Comparison of ENCODE assay signal across 1 cellular context in the genomic region with DNA sequence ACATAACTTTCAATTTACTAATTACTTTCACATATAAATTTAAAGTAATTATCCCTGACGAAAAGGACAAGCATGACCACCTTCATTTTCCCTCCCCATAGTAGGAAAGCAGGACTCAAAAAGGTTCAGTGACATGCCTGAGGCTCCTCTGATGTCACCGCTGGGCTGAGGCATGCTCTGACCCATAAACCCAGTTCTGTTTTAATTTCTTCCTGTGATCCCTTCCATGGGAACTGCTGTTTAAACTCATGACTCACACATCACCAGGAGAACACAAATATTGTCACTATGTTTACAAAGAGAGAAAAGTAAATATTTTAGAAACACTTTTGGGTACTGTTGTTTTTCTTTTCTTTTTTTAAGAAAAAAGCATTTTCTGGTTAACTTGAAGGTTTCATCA.
TF ChIP-seq lines count a peak whose summit lies in the region.

No MANE protein-coding gene starts in this region.

TF ChIP-seq in HepG2, 621 proteins besides CTCF, POLR2A, EP300 and RAD21 (continues in another document):
- no peak for TF ChIP-seq MIXL1 (CRISPR knock-in tag; IDR thresholded peaks at IDR 0.05)
- no peak; the same call in 1 of the 2 replicates for TF ChIP-seq NR2F6 (IDR thresholded peaks at IDR 0.05)
- 0 out of 2 replicates have a peak, but pooled peaks have one; percentile 13 for TF ChIP-seq NR2F6 (CRISPR knock-in tag; IDR thresholded peaks at IDR 0.05)
- TF ChIP-seq IRF2 (CRISPR knock-in tag; IDR thresholded peaks at IDR 0.05), result peak; percentile 36; the same call in 1 of the 2 replicates
- TF ChIP-seq, protein P1, sequence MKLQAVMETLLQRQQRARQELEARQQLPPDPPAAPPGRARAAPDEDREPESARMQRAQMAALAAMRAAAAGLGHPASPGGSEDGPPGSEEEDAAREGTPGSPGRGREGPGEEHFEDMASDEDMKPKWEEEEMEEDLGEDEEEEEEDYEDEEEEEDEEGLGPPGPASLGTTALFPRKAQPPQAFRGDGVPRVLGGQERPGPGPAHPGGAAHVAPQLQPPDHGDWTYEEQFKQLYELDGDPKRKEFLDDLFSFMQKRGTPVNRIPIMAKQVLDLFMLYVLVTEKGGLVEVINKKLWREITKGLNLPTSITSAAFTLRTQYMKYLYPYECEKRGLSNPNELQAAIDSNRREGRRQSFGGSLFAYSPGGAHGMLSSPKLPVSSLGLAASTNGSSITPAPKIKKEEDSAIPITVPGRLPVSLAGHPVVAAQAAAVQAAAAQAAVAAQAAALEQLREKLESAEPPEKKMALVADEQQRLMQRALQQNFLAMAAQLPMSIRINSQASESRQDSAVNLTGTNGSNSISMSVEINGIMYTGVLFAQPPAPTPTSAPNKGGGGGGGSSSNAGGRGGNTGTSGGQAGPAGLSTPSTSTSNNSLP (IDR thresholded peaks at IDR 0.05; ENCODE audit: low read depth, low read length), result peak; percentile 88
- TF ChIP-seq ETV6 (CRISPR knock-in tag; conservative IDR thresholded peaks at IDR 0.05), result no peak
- no peak for TF ChIP-seq KLF9 (CRISPR knock-in tag; IDR thresholded peaks at IDR 0.05; ENCODE audit: low read depth)
- TF ChIP-seq GTF3A (CRISPR knock-in tag; conservative IDR thresholded peaks at IDR 0.05), result no peak
- TF ChIP-seq ZNF501 (CRISPR knock-in tag; IDR thresholded peaks at IDR 0.05), result no peak
- TF ChIP-seq EEA1 (CRISPR knock-in tag; IDR thresholded peaks at IDR 0.05; ENCODE audit: borderline replicate concordance), result no peak
- TF ChIP-seq, protein P2, sequence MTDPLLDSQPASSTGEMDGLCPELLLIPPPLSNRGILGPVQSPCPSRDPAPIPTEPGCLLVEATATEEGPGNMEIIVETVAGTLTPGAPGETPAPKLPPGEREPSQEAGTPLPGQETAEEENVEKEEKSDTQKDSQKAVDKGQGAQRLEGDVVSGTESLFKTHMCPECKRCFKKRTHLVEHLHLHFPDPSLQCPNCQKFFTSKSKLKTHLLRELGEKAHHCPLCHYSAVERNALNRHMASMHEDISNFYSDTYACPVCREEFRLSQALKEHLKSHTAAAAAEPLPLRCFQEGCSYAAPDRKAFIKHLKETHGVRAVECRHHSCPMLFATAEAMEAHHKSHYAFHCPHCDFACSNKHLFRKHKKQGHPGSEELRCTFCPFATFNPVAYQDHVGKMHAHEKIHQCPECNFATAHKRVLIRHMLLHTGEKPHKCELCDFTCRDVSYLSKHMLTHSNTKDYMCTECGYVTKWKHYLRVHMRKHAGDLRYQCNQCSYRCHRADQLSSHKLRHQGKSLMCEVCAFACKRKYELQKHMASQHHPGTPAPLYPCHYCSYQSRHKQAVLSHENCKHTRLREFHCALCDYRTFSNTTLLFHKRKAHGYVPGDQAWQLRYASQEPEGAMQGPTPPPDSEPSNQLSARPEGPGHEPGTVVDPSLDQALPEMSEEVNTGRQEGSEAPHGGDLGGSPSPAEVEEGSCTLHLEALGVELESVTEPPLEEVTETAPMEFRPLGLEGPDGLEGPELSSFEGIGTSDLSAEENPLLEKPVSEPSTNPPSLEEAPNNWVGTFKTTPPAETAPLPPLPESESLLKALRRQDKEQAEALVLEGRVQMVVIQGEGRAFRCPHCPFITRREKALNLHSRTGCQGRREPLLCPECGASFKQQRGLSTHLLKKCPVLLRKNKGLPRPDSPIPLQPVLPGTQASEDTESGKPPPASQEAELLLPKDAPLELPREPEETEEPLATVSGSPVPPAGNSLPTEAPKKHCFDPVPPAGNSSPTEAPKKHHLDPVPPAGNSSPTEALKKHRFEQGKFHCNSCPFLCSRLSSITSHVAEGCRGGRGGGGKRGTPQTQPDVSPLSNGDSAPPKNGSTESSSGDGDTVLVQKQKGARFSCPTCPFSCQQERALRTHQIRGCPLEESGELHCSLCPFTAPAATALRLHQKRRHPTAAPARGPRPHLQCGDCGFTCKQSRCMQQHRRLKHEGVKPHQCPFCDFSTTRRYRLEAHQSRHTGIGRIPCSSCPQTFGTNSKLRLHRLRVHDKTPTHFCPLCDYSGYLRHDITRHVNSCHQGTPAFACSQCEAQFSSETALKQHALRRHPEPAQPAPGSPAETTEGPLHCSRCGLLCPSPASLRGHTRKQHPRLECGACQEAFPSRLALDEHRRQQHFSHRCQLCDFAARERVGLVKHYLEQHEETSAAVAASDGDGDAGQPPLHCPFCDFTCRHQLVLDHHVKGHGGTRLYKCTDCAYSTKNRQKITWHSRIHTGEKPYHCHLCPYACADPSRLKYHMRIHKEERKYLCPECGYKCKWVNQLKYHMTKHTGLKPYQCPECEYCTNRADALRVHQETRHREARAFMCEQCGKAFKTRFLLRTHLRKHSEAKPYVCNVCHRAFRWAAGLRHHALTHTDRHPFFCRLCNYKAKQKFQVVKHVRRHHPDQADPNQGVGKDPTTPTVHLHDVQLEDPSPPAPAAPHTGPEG (CRISPR knock-in tag; IDR thresholded peaks at IDR 0.05), result no peak
- TF ChIP-seq ZNF354B (CRISPR knock-in tag; IDR thresholded peaks at IDR 0.05), result no peak
- TF ChIP-seq SRSF1 (optimal IDR thresholded peaks at IDR 0.05; ENCODE audit: low read depth, low read length), result no peak
- TF ChIP-seq HMG20A (CRISPR knock-in tag; IDR thresholded peaks at IDR 0.05; ENCODE audit: borderline replicate concordance), result peak; percentile 87; the same call in 1 of the 2 replicates
- TF ChIP-seq, protein P3, sequence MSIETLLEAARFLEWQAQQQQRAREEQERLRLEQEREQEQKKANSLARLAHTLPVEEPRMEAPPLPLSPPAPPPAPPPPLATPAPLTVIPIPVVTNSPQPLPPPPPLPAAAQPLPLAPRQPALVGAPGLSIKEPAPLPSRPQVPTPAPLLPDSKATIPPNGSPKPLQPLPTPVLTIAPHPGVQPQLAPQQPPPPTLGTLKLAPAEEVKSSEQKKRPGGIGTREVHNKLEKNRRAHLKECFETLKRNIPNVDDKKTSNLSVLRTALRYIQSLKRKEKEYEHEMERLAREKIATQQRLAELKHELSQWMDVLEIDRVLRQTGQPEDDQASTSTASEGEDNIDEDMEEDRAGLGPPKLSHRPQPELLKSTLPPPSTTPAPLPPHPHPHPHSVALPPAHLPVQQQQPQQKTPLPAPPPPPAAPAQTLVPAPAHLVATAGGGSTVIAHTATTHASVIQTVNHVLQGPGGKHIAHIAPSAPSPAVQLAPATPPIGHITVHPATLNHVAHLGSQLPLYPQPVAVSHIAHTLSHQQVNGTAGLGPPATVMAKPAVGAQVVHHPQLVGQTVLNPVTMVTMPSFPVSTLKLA (IDR thresholded peaks at IDR 0.05), result no peak
- TF ChIP-seq NRL (CRISPR knock-in tag; IDR thresholded peaks at IDR 0.05; ENCODE audit: borderline replicate concordance), result no peak
- peak; percentile 75; the same call in 1 of the 2 replicates for TF ChIP-seq RXRB (CRISPR knock-in tag; IDR thresholded peaks at IDR 0.05; ENCODE audit: borderline replicate concordance)
- TF ChIP-seq SOX13 (IDR thresholded peaks at IDR 0.05), result no peak
- TF ChIP-seq SOX13 (CRISPR knock-in tag; conservative IDR thresholded peaks at IDR 0.05 in 1 of 2, IDR thresholded peaks at IDR 0.05 in 1 of 2), result peak in 1 of 2 experiments; percentile 70; a peak in 1 of 4 replicates
- no peak for TF ChIP-seq U2AF1 (optimal IDR thresholded peaks at IDR 0.05; ENCODE audit: low read depth, low read length)
- TF ChIP-seq NONO (IDR thresholded peaks at IDR 0.05), result no peak
- no peak for TF ChIP-seq NONO (CRISPR knock-in tag; conservative IDR thresholded peaks at IDR 0.05)
- TF ChIP-seq, protein P4, sequence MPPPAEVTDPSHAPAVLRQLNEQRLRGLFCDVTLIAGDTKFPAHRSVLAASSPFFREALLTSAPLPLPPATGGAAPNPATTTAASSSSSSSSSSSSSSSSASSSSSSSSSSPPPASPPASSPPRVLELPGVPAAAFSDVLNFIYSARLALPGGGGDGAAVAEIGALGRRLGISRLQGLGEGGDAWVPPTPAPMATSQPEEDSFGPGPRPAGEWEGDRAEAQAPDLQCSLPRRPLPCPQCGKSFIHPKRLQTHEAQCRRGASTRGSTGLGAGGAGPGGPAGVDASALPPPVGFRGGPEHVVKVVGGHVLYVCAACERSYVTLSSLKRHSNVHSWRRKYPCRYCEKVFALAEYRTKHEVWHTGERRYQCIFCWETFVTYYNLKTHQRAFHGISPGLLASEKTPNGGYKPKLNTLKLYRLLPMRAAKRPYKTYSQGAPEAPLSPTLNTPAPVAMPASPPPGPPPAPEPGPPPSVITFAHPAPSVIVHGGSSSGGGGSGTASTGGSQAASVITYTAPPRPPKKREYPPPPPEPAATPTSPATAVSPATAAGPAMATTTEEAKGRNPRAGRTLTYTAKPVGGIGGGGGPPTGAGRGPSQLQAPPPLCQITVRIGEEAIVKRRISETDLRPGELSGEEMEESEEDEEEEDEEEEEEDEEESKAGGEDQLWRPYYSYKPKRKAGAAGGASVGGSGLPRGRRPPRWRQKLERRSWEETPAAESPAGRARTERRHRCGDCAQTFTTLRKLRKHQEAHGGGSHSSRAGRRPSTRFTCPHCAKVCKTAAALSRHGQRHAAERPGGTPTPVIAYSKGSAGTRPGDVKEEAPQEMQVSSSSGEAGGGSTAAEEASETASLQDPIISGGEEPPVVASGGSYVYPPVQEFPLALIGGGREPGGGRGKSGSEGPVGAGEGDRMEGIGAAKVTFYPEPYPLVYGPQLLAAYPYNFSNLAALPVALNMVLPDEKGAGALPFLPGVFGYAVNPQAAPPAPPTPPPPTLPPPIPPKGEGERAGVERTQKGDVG (CRISPR knock-in tag; IDR thresholded peaks at IDR 0.05; ENCODE audit: borderline replicate concordance), result no peak
- no peak for TF ChIP-seq GABPA (IDR thresholded peaks at IDR 0.05; ENCODE audit: low read depth, low read length)
- peak; percentile 35 for TF ChIP-seq GABPA (CRISPR knock-in tag; IDR thresholded peaks at IDR 0.05; ENCODE audit: low read depth)
- TF ChIP-seq ZNF367 (CRISPR knock-in tag; IDR thresholded peaks at IDR 0.05; ENCODE audit: borderline replicate concordance), result no peak
- no peak for TF ChIP-seq FOXJ3 (CRISPR knock-in tag; IDR thresholded peaks at IDR 0.05; ENCODE audit: borderline replicate concordance)
- TF ChIP-seq ZFP90 (CRISPR knock-in tag; IDR thresholded peaks at IDR 0.05; ENCODE audit: borderline replicate concordance), result no peak
- no peak for TF ChIP-seq ZNF3 (CRISPR knock-in tag; IDR thresholded peaks at IDR 0.05)
- TF ChIP-seq, protein P5, sequence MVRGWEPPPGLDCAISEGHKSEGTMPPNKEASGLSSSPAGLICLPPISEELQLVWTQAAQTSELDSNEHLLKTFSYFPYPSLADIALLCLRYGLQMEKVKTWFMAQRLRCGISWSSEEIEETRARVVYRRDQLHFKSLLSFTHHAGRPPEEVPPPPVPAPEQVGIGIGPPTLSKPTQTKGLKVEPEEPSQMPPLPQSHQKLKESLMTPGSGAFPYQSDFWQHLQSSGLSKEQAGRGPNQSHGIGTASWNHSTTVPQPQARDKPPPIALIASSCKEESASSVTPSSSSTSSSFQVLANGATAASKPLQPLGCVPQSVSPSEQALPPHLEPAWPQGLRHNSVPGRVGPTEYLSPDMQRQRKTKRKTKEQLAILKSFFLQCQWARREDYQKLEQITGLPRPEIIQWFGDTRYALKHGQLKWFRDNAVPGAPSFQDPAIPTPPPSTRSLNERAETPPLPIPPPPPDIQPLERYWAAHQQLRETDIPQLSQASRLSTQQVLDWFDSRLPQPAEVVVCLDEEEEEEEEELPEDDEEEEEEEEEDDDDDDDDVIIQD (CRISPR knock-in tag; IDR thresholded peaks at IDR 0.05; ENCODE audit: low read depth), result peak; percentile 64
- TF ChIP-seq FOXA1 (IDR thresholded peaks at IDR 0.05), result peak; percentile 48; the same call in 1 of the 2 replicates
- TF ChIP-seq FOXA1 (CRISPR knock-in tag; IDR thresholded peaks at IDR 0.05), result 0 out of 2 replicates have a peak, but pooled peaks have one; percentile 23
- TF ChIP-seq ETV5 (CRISPR knock-in tag; IDR thresholded peaks at IDR 0.05; ENCODE audit: borderline replicate concordance), result peak; percentile 73; the same call in 1 of the 2 replicates
- TF ChIP-seq, protein P6, sequence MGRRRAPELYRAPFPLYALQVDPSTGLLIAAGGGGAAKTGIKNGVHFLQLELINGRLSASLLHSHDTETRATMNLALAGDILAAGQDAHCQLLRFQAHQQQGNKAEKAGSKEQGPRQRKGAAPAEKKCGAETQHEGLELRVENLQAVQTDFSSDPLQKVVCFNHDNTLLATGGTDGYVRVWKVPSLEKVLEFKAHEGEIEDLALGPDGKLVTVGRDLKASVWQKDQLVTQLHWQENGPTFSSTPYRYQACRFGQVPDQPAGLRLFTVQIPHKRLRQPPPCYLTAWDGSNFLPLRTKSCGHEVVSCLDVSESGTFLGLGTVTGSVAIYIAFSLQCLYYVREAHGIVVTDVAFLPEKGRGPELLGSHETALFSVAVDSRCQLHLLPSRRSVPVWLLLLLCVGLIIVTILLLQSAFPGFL (CRISPR knock-in tag; IDR thresholded peaks at IDR 0.05), result no peak
- TF ChIP-seq, protein P7, sequence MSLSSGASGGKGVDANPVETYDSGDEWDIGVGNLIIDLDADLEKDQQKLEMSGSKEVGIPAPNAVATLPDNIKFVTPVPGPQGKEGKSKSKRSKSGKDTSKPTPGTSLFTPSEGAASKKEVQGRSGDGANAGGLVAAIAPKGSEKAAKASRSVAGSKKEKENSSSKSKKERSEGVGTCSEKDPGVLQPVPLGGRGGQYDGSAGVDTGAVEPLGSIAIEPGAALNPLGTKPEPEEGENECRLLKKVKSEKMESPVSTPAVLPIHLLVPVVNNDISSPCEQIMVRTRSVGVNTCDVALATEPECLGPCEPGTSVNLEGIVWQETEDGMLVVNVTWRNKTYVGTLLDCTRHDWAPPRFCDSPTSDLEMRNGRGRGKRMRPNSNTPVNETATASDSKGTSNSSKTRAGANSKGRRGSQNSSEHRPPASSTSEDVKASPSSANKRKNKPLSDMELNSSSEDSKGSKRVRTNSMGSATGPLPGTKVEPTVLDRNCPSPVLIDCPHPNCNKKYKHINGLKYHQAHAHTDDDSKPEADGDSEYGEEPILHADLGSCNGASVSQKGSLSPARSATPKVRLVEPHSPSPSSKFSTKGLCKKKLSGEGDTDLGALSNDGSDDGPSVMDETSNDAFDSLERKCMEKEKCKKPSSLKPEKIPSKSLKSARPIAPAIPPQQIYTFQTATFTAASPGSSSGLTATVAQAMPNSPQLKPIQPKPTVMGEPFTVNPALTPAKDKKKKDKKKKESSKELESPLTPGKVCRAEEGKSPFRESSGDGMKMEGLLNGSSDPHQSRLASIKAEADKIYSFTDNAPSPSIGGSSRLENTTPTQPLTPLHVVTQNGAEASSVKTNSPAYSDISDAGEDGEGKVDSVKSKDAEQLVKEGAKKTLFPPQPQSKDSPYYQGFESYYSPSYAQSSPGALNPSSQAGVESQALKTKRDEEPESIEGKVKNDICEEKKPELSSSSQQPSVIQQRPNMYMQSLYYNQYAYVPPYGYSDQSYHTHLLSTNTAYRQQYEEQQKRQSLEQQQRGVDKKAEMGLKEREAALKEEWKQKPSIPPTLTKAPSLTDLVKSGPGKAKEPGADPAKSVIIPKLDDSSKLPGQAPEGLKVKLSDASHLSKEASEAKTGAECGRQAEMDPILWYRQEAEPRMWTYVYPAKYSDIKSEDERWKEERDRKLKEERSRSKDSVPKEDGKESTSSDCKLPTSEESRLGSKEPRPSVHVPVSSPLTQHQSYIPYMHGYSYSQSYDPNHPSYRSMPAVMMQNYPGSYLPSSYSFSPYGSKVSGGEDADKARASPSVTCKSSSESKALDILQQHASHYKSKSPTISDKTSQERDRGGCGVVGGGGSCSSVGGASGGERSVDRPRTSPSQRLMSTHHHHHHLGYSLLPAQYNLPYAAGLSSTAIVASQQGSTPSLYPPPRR (CRISPR knock-in tag; IDR thresholded peaks at IDR 0.05; ENCODE audit: borderline replicate concordance), result peak; percentile 63; the same call in 1 of the 2 replicates
- no peak for TF ChIP-seq ZNF430 (CRISPR knock-in tag; IDR thresholded peaks at IDR 0.05)
